In genomic region chr14:40312296-40312695, GRCh38 we compare ENCODE assay signal across 22 cellular contexts.
DNase-seq lines count a peak whose midpoint lies in the region; ATAC-seq and TF ChIP-seq lines count a peak whose summit lies in the region.
"Had no signal": no experiment of that assay in that cellular context is flagged by ENCODE, and none has a peak within 500 bp of the region (broad histone marks: within the 10 kb centered on the region; RNA-seq: fewer than 3 reads in every experiment).

No MANE protein-coding gene starts in this region.

- no peak overlapping the region for H3K4me3 ChIP-seq in RWPE2 (ENCODE audit: severe bottlenecking)
- no peak overlapping the region for H3K4me3 ChIP-seq in hepatocyte
- H3K4me3 ChIP-seq: BLaER1, PC-9 had no signal

- H3K4me1 ChIP-seq in RWPE2 (ENCODE audit: insufficient read depth, poor library complexity, severe bottlenecking) (no peaks in the 10 kb centered on the region), foreskin keratinocyte (no peaks in the 10 kb centered on the region), hepatocyte (ENCODE audit: insufficient read depth) (no peaks in the 10 kb centered on the region)
- H3K4me1 ChIP-seq: BLaER1 had no signal

- no peak overlapping the region for H3K27ac ChIP-seq in RWPE2 (ENCODE audit: poor library complexity, severe bottlenecking)
- H3K27ac ChIP-seq in foreskin keratinocyte, result no peak overlapping the region
- no peak overlapping the region for H3K27ac ChIP-seq in hepatocyte
- H3K27ac ChIP-seq: BLaER1, PC-9, RWPE1 had no signal

- peak; percentile 53; the same call in 2 of the 3 replicates for ATAC-seq in RWPE2 (ENCODE audit: low read depth)
- ATAC-seq in foreskin keratinocyte, result peak; percentile 90
- no peak for ATAC-seq in GM18907 (IDR thresholded peaks at IDR 0.05; ENCODE audit: unreplicated experiment)
- ATAC-seq in activated T-cell treated with anti-CD3 and anti-CD28 coated beads, Interleukin-2, amount 50 U/mL, for 72 hours (replicated peaks in 1 of 2), result no peak

- H3K36me3 Mint-ChIP-seq in activated T-cell treated with anti-CD3 and anti-CD28 coated beads, Interleukin-2, amount 50 U/mL, for 72 hours (ENCODE audit: insufficient read depth in 2 of 2), result no peaks in the 10 kb centered on the region
- H3K36me3 Mint-ChIP-seq: CD4-positive, CD25-positive, alpha-beta regulatory T cell had no signal

- H3K27me3 Mint-ChIP-seq in activated T-cell treated with anti-CD3 and anti-CD28 coated beads, Interleukin-2, amount 50 U/mL, for 72 hours (ENCODE audit: low read depth), result no peaks in the 10 kb centered on the region
- H3K27me3 Mint-ChIP-seq: CD4-positive, CD25-positive, alpha-beta regulatory T cell had no signal

- no peaks in the 10 kb centered on the region for H4K20me1 ChIP-seq in hepatocyte (ENCODE audit: insufficient read depth, poor library complexity, severe bottlenecking)
- H4K20me1 ChIP-seq: BLaER1 had no signal

- TF ChIP-seq CTCF in RWPE2 (IDR thresholded peaks at IDR 0.05; ENCODE audit: poor library complexity, severe bottlenecking) (no peak), foreskin keratinocyte (conservative IDR thresholded peaks at IDR 0.05) (no peak), hepatocyte (IDR thresholded peaks at IDR 0.05; ENCODE audit: poor library complexity) (no peak)

- no peaks in the 10 kb centered on the region for H3K9me2 ChIP-seq in hepatocyte (replicated peaks; ENCODE audit: insufficient read depth)

- no peaks in the 10 kb centered on the region for H3K36me3 ChIP-seq in RWPE2 (ENCODE audit: low read depth)
- H3K36me3 ChIP-seq in hepatocyte (replicated peaks; ENCODE audit: insufficient read depth, low read depth), result no peaks in the 10 kb centered on the region
- H3K36me3 ChIP-seq: BLaER1 had no signal

- no peak overlapping the region for H3K4me3 Mint-ChIP-seq in activated T-cell treated with anti-CD3 and anti-CD28 coated beads, Interleukin-2, amount 50 U/mL, for 72 hours
- H3K4me3 Mint-ChIP-seq: CD4-positive, CD25-positive, alpha-beta regulatory T cell had no signal

- peaks cover 2 to 5% of the 10 kb centered on the region in 2 donors for H3K9me3 Mint-ChIP-seq in activated T-cell treated with anti-CD3 and anti-CD28 coated beads, Interleukin-2, amount 50 U/mL, for 72 hours

- peak; percentile 30 for DNase-seq in A172 (ENCODE audit: low spot score)
- DNase-seq in HPDE6-E6E7 (ENCODE audit: extremely low spot score), result peak; percentile 11
- no peak for DNase-seq in RWPE2 (ENCODE audit: low spot score)
- DNase-seq in foreskin keratinocyte, result peak; percentile 15 to 53
- no peak for DNase-seq in activated T-cell treated with anti-CD3 and anti-CD28 coated beads, Interleukin-2, amount 50 U/mL, for 72 hours
- DNase-seq in COR-L47 (lab: John Stamatoyannopoulos, UW), result no peak
- DNase-seq in hepatocyte (ENCODE audit: low spot score), result no peak
- DNase-seq: 8988T; CD4-positive, CD25-positive, alpha-beta regulatory T cell; DMS79 treated with DMSO at 0.1 percent for 48 hours; NCI-H1092; NCI-H1417 treated with DMSO at 0.1 percent for 48 hours; NCI-H187 treated with DMSO at 0.1 percent for 48 hours; NCI-H2171 treated with DMSO at 0.1 percent for 48 hours; NCI-H345; NCI-H524; NCI-H774; PC-9; SHP77 treated with DMSO at 0.1 percent for 48 hours had no signal

- H3K27ac Mint-ChIP-seq in activated T-cell treated with anti-CD3 and anti-CD28 coated beads, Interleukin-2, amount 50 U/mL, for 72 hours, result no peak overlapping the region
- H3K27ac Mint-ChIP-seq: CD4-positive, CD25-positive, alpha-beta regulatory T cell had no signal

- WGBS in hepatocyte (ENCODE audit: low lambda C conversion rate, missing lambda C conversion rate), result 92% methylated on average over 2 of the region's 2 CpGs

- no peaks in the 10 kb centered on the region for H3K27me3 ChIP-seq in RWPE2 (ENCODE audit: insufficient read depth, poor library complexity, severe bottlenecking)
- no peaks in the 10 kb centered on the region for H3K27me3 ChIP-seq in foreskin keratinocyte
- H3K27me3 ChIP-seq in hepatocyte, result no peaks in the 10 kb centered on the region
- H3K27me3 ChIP-seq: BLaER1 had no signal

- H3K9me3 ChIP-seq in RWPE2 (ENCODE audit: severe bottlenecking), result no peaks in the 10 kb centered on the region
- no peaks in the 10 kb centered on the region for H3K9me3 ChIP-seq in hepatocyte (ENCODE audit: low read depth)
- H3K9me3 ChIP-seq: BLaER1 had no signal

- no peaks in the 10 kb centered on the region for H3K79me2 ChIP-seq in hepatocyte

- H3K4me2 ChIP-seq in hepatocyte, result no peak overlapping the region
- H3K4me2 ChIP-seq: BLaER1, PC-9 had no signal

- no peak overlapping the region for H2AFZ ChIP-seq in hepatocyte
- H2AFZ ChIP-seq: PC-9 had no signal

- H3K4me1 Mint-ChIP-seq in activated T-cell treated with anti-CD3 and anti-CD28 coated beads, Interleukin-2, amount 50 U/mL, for 72 hours (ENCODE audit: low read depth), result no peaks in the 10 kb centered on the region
- H3K4me1 Mint-ChIP-seq: CD4-positive, CD25-positive, alpha-beta regulatory T cell had no signal

Comparison
In these comparisons a context has a peak if more than half of its experiments do, and no peak if none do; other contexts are left out.
1. DNase-seq: peak in A172 (single experiment), HPDE6-E6E7 (single experiment) and foreskin keratinocyte (2 of 2); none in RWPE2 (single experiment), activated T-cell treated with anti-CD3 and anti-CD28 coated beads, Interleukin-2, amount 50 U/mL, for 72 hours (0 of 2), COR-L47 (single experiment) and hepatocyte (single experiment).
2. ATAC-seq: peak in RWPE2 (single experiment) and foreskin keratinocyte (single experiment); none in GM18907 (single experiment) and activated T-cell treated with anti-CD3 and anti-CD28 coated beads, Interleukin-2, amount 50 U/mL, for 72 hours (0 of 2).